Comparison of ENCODE assay signal across 18 cellular contexts in genomic region chr3:58071480-58071971, GRCh38.
A peak's percentile ranks its signal among the peaks of the same experiment; 100 is the strongest.
DNase-seq lines count a peak whose midpoint lies in the region; ATAC-seq, FAIRE-seq and TF ChIP-seq lines count a peak whose summit lies in the region.
"Had no signal": no experiment of that assay in that cellular context is flagged by ENCODE, and none has a peak within 500 bp of the region (broad histone marks: within the 10 kb centered on the region; RNA-seq: fewer than 3 reads in every experiment).

No MANE protein-coding gene starts in this region.

- no peak overlapping the region for H3K9ac ChIP-seq in IMR-90 (ENCODE audit: low read depth, low read length)
- no peak overlapping the region for H3K9ac ChIP-seq in H1 (replicated peaks in 1 of 4; ENCODE audit: extremely low read depth in 1 of 4, low read depth in 3 of 4, low read length in 3 of 4)
- H3K9ac ChIP-seq: BLaER1 treated with 17β-estradiol and CSF1 and Interleukin-3, amounts not matched to agents 10 nM and 100 nM; KMS-11 had no signal

- H2AK5ac ChIP-seq in IMR-90 (ENCODE audit: low read depth, low read length) (peak overlapping the region; percentile 37; the same call in 1 of the 2 replicates), H1 (ENCODE audit: low read depth, low read length) (0 out of 2 replicates have a peak overlapping the region, but pooled peaks have one; percentile 26)

- H3K14ac ChIP-seq in IMR-90 (replicated peaks; ENCODE audit: low read depth, low read length), result 0 out of 2 replicates have a peak overlapping the region, but pooled peaks have one; percentile 45
- H3K14ac ChIP-seq in H1 (ENCODE audit: insufficient read length), result no peak overlapping the region

- H3K9me1 ChIP-seq in IMR-90 (ENCODE audit: insufficient read depth, low read length), result peaks cover 46% of the 10 kb centered on the region

- H3K56ac ChIP-seq in IMR-90 (ENCODE audit: extremely low read depth, insufficient read depth, low read length), result no peak overlapping the region
- no peak overlapping the region for H3K56ac ChIP-seq in H1 (replicated peaks; ENCODE audit: insufficient read length, low read depth, low read length)

- H4K5ac ChIP-seq in IMR-90 (ENCODE audit: low read depth, low read length) (no peak overlapping the region), H1 (ENCODE audit: insufficient read length, low read depth, low read length) (no peak overlapping the region)

- no peak for TF ChIP-seq POLR2A in IMR-90 (IDR thresholded peaks at IDR 0.05; ENCODE audit: low read depth, low read length)
- no peak for TF ChIP-seq POLR2A in H1 (IDR thresholded peaks at IDR 0.05; ENCODE audit: control extremely low read depth in 1 of 2, low read depth in 2 of 2, low read length in 2 of 2)
- no peak for TF ChIP-seq POLR2A in transverse colon (IDR thresholded peaks at IDR 0.05)

- TF ChIP-seq RAD21 in IMR-90 (IDR thresholded peaks at IDR 0.05; ENCODE audit: low read length) (no peak), H1 (IDR thresholded peaks at IDR 0.05 in 1 of 2, conservative IDR thresholded peaks at IDR 0.05 in 1 of 2; ENCODE audit: low read depth in 2 of 2, low read length in 2 of 2) (no peak)

- H4K20me1 ChIP-seq in IMR-90 (ENCODE audit: insufficient read depth, low read length) (peaks cover 66% of the 10 kb centered on the region), H1 (replicated peaks in 1 of 2; ENCODE audit: control insufficient read depth in 1 of 2, insufficient read depth in 2 of 2, low read length in 2 of 2) (peaks cover 5 to 9% of the 10 kb centered on the region in 2 experiments)

- peak overlapping the region; percentile 55; the same call in 1 of the 2 replicates for H3K4ac ChIP-seq in IMR-90 (ENCODE audit: low read depth, low read length)
- H3K4ac ChIP-seq in H1 (replicated peaks; ENCODE audit: insufficient read length, low read depth, low read length), result no peak overlapping the region

- no peak for FAIRE-seq in H1 (lab: Jason Lieb, UNC)

- dilution Hi-C loops in IMR-90 (cut with HindIII; ENCODE audit: low sequenced_read_pairs, unreplicated experiment), result no loop called here

- H2BK5ac ChIP-seq in IMR-90 (ENCODE audit: low read depth, low read length, poor library complexity, severe bottlenecking) (no peak overlapping the region), H1 (ENCODE audit: low read depth, low read length) (no peak overlapping the region)

- no peak overlapping the region for H3K18ac ChIP-seq in IMR-90 (ENCODE audit: low read depth, low read length)
- H3K18ac ChIP-seq in H1 (ENCODE audit: extremely low read depth, low read length), result no peak overlapping the region

- no TSS peak for BruUV-seq in IMR-90 (replicated peaks; lab: Mats Ljungman, UMichigan)

- H3K79me2 ChIP-seq in H1 (ENCODE audit: control insufficient read depth in 1 of 2, insufficient read depth in 2 of 2, low read length in 2 of 2), result peaks cover 4 to 81% of the 10 kb centered on the region in 2 experiments; a peak in 3 of 4 replicates

- H3K79me1 ChIP-seq in IMR-90 (ENCODE audit: low read depth in 1 of 2, low read length in 2 of 2), result peaks cover 51 to 93% of the 10 kb centered on the region in 2 experiments
- peaks cover 17% of the 10 kb centered on the region for H3K79me1 ChIP-seq in H1 (ENCODE audit: low read depth, low read length)

- H4K8ac ChIP-seq in IMR-90 (ENCODE audit: low read depth in 2 of 2, low read length in 2 of 2) (peak overlapping the region in 1 of 2 experiments; percentile 48; a peak in 2 of 4 replicates), H1 (ENCODE audit: extremely low read depth, insufficient read depth, low read length) (peak overlapping the region; percentile 7; the same call in 1 of the 2 replicates)

- TF ChIP-seq EP300 in H1 (IDR thresholded peaks at IDR 0.05; ENCODE audit: borderline replicate concordance in 1 of 2, low read depth in 2 of 2, low read length in 2 of 2), result no peak
- no peak for TF ChIP-seq EP300 in transverse colon (IDR thresholded peaks at IDR 0.05; ENCODE audit: low read depth)

- H3K4me3 ChIP-seq in IMR-90 (ENCODE audit: insufficient read depth, low read depth, low read length) (no peak overlapping the region), H1 (ENCODE audit: extremely low read depth in 1 of 4, insufficient read depth in 2 of 4, low read depth in 3 of 4, low read length in 4 of 4) (no peak overlapping the region), mucosa of descending colon (no peak overlapping the region), transverse colon (no peak overlapping the region)
- H3K4me3 ChIP-seq: BLaER1 treated with 17β-estradiol and CSF1 and Interleukin-3, amounts not matched to agents 10 nM and 100 nM; HAP-1 had no signal

- no peak overlapping the region for H2BK120ac ChIP-seq in IMR-90 (ENCODE audit: low read depth, low read length)
- no peak overlapping the region for H2BK120ac ChIP-seq in H1 (replicated peaks; ENCODE audit: low read depth, low read length)

- CTCF ChIA-PET in IMR-90 (lab: Yijun Ruan, JAX) (no interaction called here), H1 (lab: Charles Lee; ENCODE audit: partially characterized antibody) (interaction anchor here (0.7 to 1.6 kb wide), 3 partner anchors 9 to 52 kb away, joined by 3 to 7 read pairs (median 3); no protein-coding TSS in a partner anchor)

- DNase-seq in IMR-90 (no peak), H1 (ENCODE audit: low read depth in 1 of 2, low spot score in 2 of 2) (no peak), mucosa of descending colon (no peak), transverse colon (no peak), NCI-H2081 (lab: John Stamatoyannopoulos, UW) (no peak), SK-N-DZ (ENCODE audit: low spot score) (no peak), NCI-H2171 (lab: John Stamatoyannopoulos, UW) (no peak)
- DNase-seq: activated CD8-positive, alpha-beta memory T cell treated with anti-CD3 and anti-CD28 coated beads, Interleukin-2, amount 10 ng/mL, durations not matched to agents 7 days and 5 days; activated effector memory CD4-positive, alpha-beta T cell treated with anti-CD3 and anti-CD28 coated beads, Interleukin-2, amount 50 U/mL, for 16 hours; anterior cingulate cortex; NCI-H1436 treated with DMSO at 0.1 percent for 48 hours; T-helper 1 cell had no signal

- WGBS in IMR-90 (ENCODE audit: extremely low coverage in 2 of 2, insufficient read length in 1 of 2), 2 experiments, result 100% methylated on average over 1 of the region's 7 CpGs; no CpG with 5 or more reads in 1 of the 2 experiments
- 89% methylated on average over 7 of the region's 7 CpGs; no CpG with 5 or more reads in 1 of the 2 experiments for WGBS in H1 (ENCODE audit: extremely low coverage in 1 of 2, insufficient coverage in 1 of 2, insufficient read length in 1 of 2, insufficient replicate concordance in 2 of 2, low coverage in 1 of 2, low lambda C conversion rate in 2 of 2, missing lambda C conversion rate in 1 of 2), 2 experiments
- WGBS in transverse colon (ENCODE audit: low coverage in 1 of 2), 2 donors, result 62% methylated on average over 7 of the region's 7 CpGs; no CpG with 5 or more reads in 1 of the 2 donors

- no peaks in the 10 kb centered on the region for H3K9me3 ChIP-seq in IMR-90 (ENCODE audit: control insufficient read depth, insufficient read depth, low read length)
- no peaks in the 10 kb centered on the region for H3K9me3 ChIP-seq in H1 (ENCODE audit: insufficient read depth in 2 of 2, low read depth in 1 of 2, low read length in 1 of 2)
- no peaks in the 10 kb centered on the region for H3K9me3 ChIP-seq in mucosa of descending colon
- no peaks in the 10 kb centered on the region for H3K9me3 ChIP-seq in transverse colon
- H3K9me3 ChIP-seq: HAP-1 had no signal

- peak overlapping the region; percentile 59 for H2AK9ac ChIP-seq in IMR-90 (replicated peaks; ENCODE audit: low read depth, low read length, poor library complexity)

- ATAC-seq in IMR-90 (ENCODE audit: low read depth) (no peak), mucosa of descending colon (peak; percentile 49), HG02973 (IDR thresholded peaks at IDR 0.05; ENCODE audit: unreplicated experiment) (no peak)
- ATAC-seq: activated CD4-positive, CD25-positive, alpha-beta regulatory T cell treated with anti-CD3 and anti-CD28 coated beads, Interleukin-2, amount 50 U/mL, for 24 hours; activated CD8-positive, alpha-beta memory T cell treated with anti-CD3 and anti-CD28 coated beads, Interleukin-2, amount 10 ng/mL, durations not matched to agents 7 days and 5 days; stimulated activated memory B cell treated with anti-CD40 and anti-IgM and Interleukin-4, amounts not matched to agents 10 μg/mL and 1 μg/mL and 100 μg/mL, for 72 hours had no signal

- no peak overlapping the region for H2AFZ ChIP-seq in IMR-90 (replicated peaks; ENCODE audit: low read length, poor library complexity)
- H2AFZ ChIP-seq in H1 (ENCODE audit: low read length), result no peak overlapping the region

- H2BK15ac ChIP-seq in IMR-90 (ENCODE audit: low read depth, low read length) (no peak overlapping the region), H1 (ENCODE audit: low read length) (no peak overlapping the region)

- H3K4me1 ChIP-seq in IMR-90 (ENCODE audit: control insufficient read depth, insufficient read depth, low read length) (peaks cover 25% of the 10 kb centered on the region), H1 (replicated peaks in 1 of 4; ENCODE audit: control insufficient read depth in 3 of 4, insufficient read depth in 4 of 4, low read length in 3 of 4) (no peaks in the 10 kb centered on the region), mucosa of descending colon (ENCODE audit: low read depth) (peaks cover 2% of the 10 kb centered on the region), transverse colon (peaks cover 20 to 70% (median 41%) of the 10 kb centered on the region in 4 donors)
- H3K4me1 ChIP-seq: HAP-1 had no signal

- no peak overlapping the region for H3K4me2 ChIP-seq in IMR-90 (ENCODE audit: low read depth, low read length)
- no peak overlapping the region for H3K4me2 ChIP-seq in H1 (ENCODE audit: insufficient read depth in 1 of 2, low read depth in 2 of 2, low read length in 2 of 2)
- H3K4me2 ChIP-seq: KMS-11 had no signal

- peak overlapping the region; percentile 60; the same call in 1 of the 2 replicates for H3K23ac ChIP-seq in IMR-90 (ENCODE audit: low read depth, low read length)
- H3K23ac ChIP-seq in H1 (ENCODE audit: insufficient read length), result no peak overlapping the region

- TF ChIP-seq CTCF in IMR-90 (conservative IDR thresholded peaks at IDR 0.05; ENCODE audit: low read depth, low read length), result no peak
- no peak for TF ChIP-seq CTCF in H1 (IDR thresholded peaks at IDR 0.05; ENCODE audit: control extremely low read depth in 1 of 3, insufficient read depth in 1 of 3, low read depth in 1 of 3, low read length in 3 of 3)
- no peak for TF ChIP-seq CTCF in mucosa of descending colon (IDR thresholded peaks at IDR 0.05)
- no peak for TF ChIP-seq CTCF in transverse colon (IDR thresholded peaks at IDR 0.05)

- in situ Hi-C loops in IMR-90 (cut with MboI; ENCODE audit: low sequenced_read_pairs), result no loop called here
- in situ Hi-C loops in transverse colon (cut with MboI; ENCODE audit: low pct_ligation_motif_present in 1 of 4, low pct_unique_long_range_greater_than_20kb in 1 of 4, low sequenced_read_pairs in 3 of 4), result no loop called here

- H3K27me3 ChIP-seq in IMR-90 (ENCODE audit: control insufficient read depth, insufficient read depth, low read length), result no peaks in the 10 kb centered on the region
- H3K27me3 ChIP-seq in H1 (replicated peaks in 1 of 4; ENCODE audit: control insufficient read depth in 3 of 4, extremely low read depth in 1 of 4, insufficient read depth in 3 of 4, low read length in 3 of 4), result no peaks in the 10 kb centered on the region
- H3K27me3 ChIP-seq in transverse colon, result no peaks in the 10 kb centered on the region
- H3K27me3 ChIP-seq: BLaER1 treated with 17β-estradiol and CSF1 and Interleukin-3, amounts not matched to agents 10 nM and 100 nM had no signal

- H3K23me2 ChIP-seq in H1 (ENCODE audit: low read depth, low read length), result no peaks in the 10 kb centered on the region

- H2BK12ac ChIP-seq in H1 (ENCODE audit: low read depth, low read length), result no peak overlapping the region

- intact Hi-C loops in IMR-90 (cut with micrococcal nuclease) (no loop called here), mucosa of descending colon (cut with DNase I, micrococcal nuclease) (no loop called here), transverse colon (cut with DNase I; ENCODE audit: low total_unique reads) (no loop called here)

- peaks cover under 1% of the 10 kb centered on the region; the same call in 1 of the 2 replicates for H3K36me3 ChIP-seq in IMR-90 (ENCODE audit: control insufficient read depth, insufficient read depth, low read length)
- no peaks in the 10 kb centered on the region for H3K36me3 ChIP-seq in H1 (ENCODE audit: control insufficient read depth in 2 of 4, insufficient read depth in 4 of 4, low read length in 3 of 4)
- no peaks in the 10 kb centered on the region for H3K36me3 ChIP-seq in mucosa of descending colon (ENCODE audit: low read depth)
- H3K36me3 ChIP-seq in transverse colon, result no peaks in the 10 kb centered on the region
- H3K36me3 ChIP-seq: HAP-1 had no signal

- no peak overlapping the region for H4K91ac ChIP-seq in IMR-90 (ENCODE audit: insufficient read depth, low read depth, low read length)
- no peak overlapping the region for H4K91ac ChIP-seq in H1 (replicated peaks; ENCODE audit: insufficient read length, low read length)

- POLR2A ChIA-PET in IMR-90 (lab: Charles Lee; ENCODE audit: unreplicated experiment) (no interaction called here), H1 (lab: Charles Lee; ENCODE audit: partially characterized antibody) (no interaction called here)

- H2BK20ac ChIP-seq in IMR-90 (ENCODE audit: low read depth, low read length) (peak overlapping the region; percentile 23), H1 (ENCODE audit: low read length) (no peak overlapping the region)

- no peak overlapping the region for H3K27ac ChIP-seq in IMR-90 (ENCODE audit: insufficient read depth, low read length)
- no peak overlapping the region for H3K27ac ChIP-seq in H1 (ENCODE audit: low read depth, low read length)
- peak overlapping the region; percentile 61 to 80 (median 74) for H3K27ac ChIP-seq in transverse colon
- H3K27ac ChIP-seq: BLaER1 treated with 17β-estradiol and CSF1 and Interleukin-3, amounts not matched to agents 10 nM and 100 nM; KMS-11 had no signal

Comparison
In these comparisons a context has a peak if more than half of its experiments do, and no peak if none do; other contexts are left out.
1. H3K27ac ChIP-seq: peak in transverse colon (4 of 4); none in IMR-90 (single experiment) and H1 (single experiment).